Comparison of ENCODE assay signal across 8 cellular contexts in genomic region chr17:44197980-44198720, GRCh38. TPM values are rescaled to one million over a fixed set of nuclear protein-coding genes. Genes with fewer than 3 reads are reported as not detected.
A peak's percentile ranks its signal among the peaks of the same experiment; 100 is the strongest.
DNase-seq lines count a peak whose midpoint lies in the region; ATAC-seq and TF ChIP-seq lines count a peak whose summit lies in the region.

No MANE protein-coding gene starts in this region.

- H3K27me3 ChIP-seq in lower lobe of right lung (ENCODE audit: low read depth) (no peaks in the 10 kb centered on the region), tibial artery (no peaks in the 10 kb centered on the region)

- H3K36me3 ChIP-seq in SK-N-MC (ENCODE audit: insufficient read depth, low read length) (peaks cover 37% of the 10 kb centered on the region), lower lobe of right lung (peaks cover 45% of the 10 kb centered on the region), tibial artery (peaks cover 39 to 45% (median 39%) of the 10 kb centered on the region in 3 donors)

- no peaks in the 10 kb centered on the region for H3K9me3 ChIP-seq in SK-N-MC (ENCODE audit: low read depth, low read length)
- H3K9me3 ChIP-seq in lower lobe of right lung, result no peaks in the 10 kb centered on the region
- H3K9me3 ChIP-seq in tibial artery, result no peaks in the 10 kb centered on the region

- H3K4me3 ChIP-seq in AG10803 (ENCODE audit: low read length) (peak overlapping the region; percentile 82), SK-N-MC (peak overlapping the region; percentile 76), lower lobe of right lung (peak overlapping the region; percentile 83), tibial artery (peak overlapping the region; percentile 87 to 94)

- intact Hi-C loops in lower lobe of right lung (cut with DNase I), result no loop called here
- intact Hi-C loops in tibial artery (cut with DNase I; ENCODE audit: low total_unique reads), result no loop called here

- H3K4me1 ChIP-seq in lower lobe of right lung (peaks cover 23% of the 10 kb centered on the region), tibial artery (peaks cover 0 to 22% (median 15%) of the 10 kb centered on the region in 4 donors)

- H3K9ac ChIP-seq in SK-N-MC (ENCODE audit: insufficient read length), result peak overlapping the region; percentile 72

- TF ChIP-seq CTCF in AG10803 (conservative IDR thresholded peaks at IDR 0.05; ENCODE audit: low read length) (peak; percentile 36), lower lobe of right lung (IDR thresholded peaks at IDR 0.05) (no peak), tibial artery (IDR thresholded peaks at IDR 0.05) (no peak)

- peak; percentile 76 for DNase-seq in AG10803 (ENCODE audit: low read depth)
- DNase-seq in GM19240 (ENCODE audit: insufficient read length, low spot score), result peak; percentile 70
- no peak for DNase-seq in SK-N-MC (ENCODE audit: low read depth, low spot score)
- DNase-seq in caudate nucleus (lab: John Stamatoyannopoulos, UW), result peak in 17 of 61 donors; percentile 2 to 69 (median 24)
- no peak for DNase-seq in lower lobe of right lung
- DNase-seq in tibial artery, result peak in 1 of 2 donors; percentile 26
- no peak for DNase-seq in NCI-H128 (lab: John Stamatoyannopoulos, UW; ENCODE audit: unreplicated experiment)
- DNase-seq in pons (ENCODE audit: low spot score), result no peak

- H3K27ac ChIP-seq in SK-N-MC, result peak overlapping the region; percentile 85
- peak overlapping the region; percentile 89 for H3K27ac ChIP-seq in caudate nucleus (ENCODE audit: low read depth, low read length)
- peak overlapping the region; percentile 96 for H3K27ac ChIP-seq in lower lobe of right lung
- H3K27ac ChIP-seq in tibial artery, result peak overlapping the region; percentile 95 to 97

- ATAC-seq in lower lobe of right lung, result peak; percentile 1 to 2

RNA-seq across cellular contexts. Expression of gene ATXN7L3, which starts 1.5 kb away (rescaled TPM):
- total RNA-seq in lower lobe of right lung, result 67.4 TPM

RNA-seq across cellular contexts. Expression of gene TMUB2, which starts 11.4 kb away (rescaled TPM):
- 41.9 TPM for total RNA-seq in lower lobe of right lung

RNA-seq across cellular contexts. Expression of gene UBTF, which starts 21.3 kb away (rescaled TPM):
- 56.7 TPM for total RNA-seq in lower lobe of right lung

RNA-seq across cellular contexts. Expression of gene ASB16, which starts 27.6 kb away (rescaled TPM):
- total RNA-seq in lower lobe of right lung, result not detected

RNA-seq across cellular contexts. Expression of gene HROB, which starts 56.4 kb away (rescaled TPM):
- 0.50 TPM for total RNA-seq in lower lobe of right lung

Comparison
In these comparisons a context has a peak if more than half of its experiments do, and no peak if none do; other contexts are left out.
1. DNase-seq: peak in AG10803 (single experiment) and GM19240 (single experiment); none in SK-N-MC (single experiment), lower lobe of right lung (single experiment), NCI-H128 (single experiment) and pons (single experiment).
2. Peak in every context shown above with its lines, with median percentiles within 50 percentile points of each other: H3K4me3 ChIP-seq and H3K27ac ChIP-seq.